In the genomic region with DNA sequence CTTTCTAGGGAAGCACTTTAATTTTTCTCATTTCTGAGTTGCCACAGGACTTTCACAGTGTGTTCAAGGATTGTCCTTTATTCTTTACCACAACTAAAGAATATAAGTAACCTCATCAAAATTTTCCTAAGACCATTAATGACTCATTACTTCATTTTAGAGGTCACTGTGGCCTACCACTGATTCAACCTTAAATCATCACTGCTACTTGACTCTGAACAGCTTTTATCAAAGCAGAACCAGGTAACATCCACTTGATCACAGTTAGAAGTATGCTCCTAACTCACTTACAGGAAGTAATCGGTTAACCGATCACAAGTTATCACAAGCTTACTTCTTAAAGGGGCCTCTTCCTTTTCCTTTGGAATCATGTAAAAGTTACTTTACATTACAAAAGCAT, we compare ENCODE assay signal across 21 cellular contexts. TPM values are rescaled to one million over a fixed set of nuclear protein-coding genes. Genes with fewer than 3 reads are reported as not detected.
DNase-seq lines count a peak whose midpoint lies in the region; ATAC-seq, FAIRE-seq and TF ChIP-seq lines count a peak whose summit lies in the region.
"Had no signal": no experiment of that assay in that cellular context is flagged by ENCODE, and none has a peak within 500 bp of the region (broad histone marks: within the 10 kb centered on the region; RNA-seq: fewer than 3 reads in every experiment).

No MANE protein-coding gene starts in this region.

- TF ChIP-seq POLR2A in GM12891 (IDR thresholded peaks at IDR 0.05; ENCODE audit: low read depth, low read length) = no peak
- no peak for TF ChIP-seq POLR2A in body of pancreas (IDR thresholded peaks at IDR 0.05)

- H3K9me3 ChIP-seq in Loucy (ENCODE audit: insufficient read depth, low read depth, low read length) (no peaks in the 10 kb centered on the region), neural progenitor cell (ENCODE audit: low read depth) (no peaks in the 10 kb centered on the region), body of pancreas (no peaks in the 10 kb centered on the region)
- H3K9me3 ChIP-seq: upper lobe of right lung had no signal

- no peaks in the 10 kb centered on the region for H3K36me3 Mint-ChIP-seq in neural progenitor cell
- H3K36me3 Mint-ChIP-seq: naive thymus-derived CD8-positive, alpha-beta T cell had no signal

- H3K4me1 ChIP-seq in Loucy (ENCODE audit: insufficient read depth, low read length, poor library complexity, severe bottlenecking) = peaks cover 7% of the 10 kb centered on the region
- H3K4me1 ChIP-seq in neural progenitor cell = peaks cover 7% of the 10 kb centered on the region
- H3K4me1 ChIP-seq in body of pancreas = no peaks in the 10 kb centered on the region

- H3K9me3 Mint-ChIP-seq in neural progenitor cell = no peaks in the 10 kb centered on the region

- 55 to 60% methylated on average over 2 of the region's 2 CpGs for WGBS in body of pancreas, 2 donors

- H3K27ac ChIP-seq in neural progenitor cell (no peak overlapping the region), body of pancreas (no peak overlapping the region)
- H3K27ac ChIP-seq: C4-2B, KMS-11, upper lobe of right lung, VCaP had no signal

- TF ChIP-seq CTCF in Loucy (conservative IDR thresholded peaks at IDR 0.05; ENCODE audit: low read length) (no peak), choroid plexus epithelial cell (conservative IDR thresholded peaks at IDR 0.05; ENCODE audit: low read depth, low read length) (no peak), neural progenitor cell (IDR thresholded peaks at IDR 0.05) (no peak), body of pancreas (IDR thresholded peaks at IDR 0.05) (no peak)

- H3K27me3 ChIP-seq in Loucy (ENCODE audit: insufficient read depth, low read length, poor library complexity, severe bottlenecking) (no peaks in the 10 kb centered on the region), neural progenitor cell (no peaks in the 10 kb centered on the region), body of pancreas (no peaks in the 10 kb centered on the region)
- H3K27me3 ChIP-seq: upper lobe of right lung had no signal

- ATAC-seq in GM21381 (IDR thresholded peaks at IDR 0.05; ENCODE audit: unreplicated experiment) (no peak), HG02798 (IDR thresholded peaks at IDR 0.05; ENCODE audit: poor library complexity, unreplicated experiment) (no peak), body of pancreas (no peak)
- ATAC-seq: left lobe of liver; naive thymus-derived CD8-positive, alpha-beta T cell; right cardiac atrium; upper lobe of right lung had no signal

- no peak overlapping the region for H3K4me3 ChIP-seq in Loucy (ENCODE audit: low read length, poor library complexity, severe bottlenecking)
- no peak overlapping the region for H3K4me3 ChIP-seq in choroid plexus epithelial cell (ENCODE audit: low read depth, low read length)
- no peak overlapping the region for H3K4me3 ChIP-seq in neural progenitor cell
- no peak overlapping the region for H3K4me3 ChIP-seq in body of pancreas
- H3K4me3 ChIP-seq: upper lobe of right lung had no signal

- H3K27me3 Mint-ChIP-seq in neural progenitor cell (ENCODE audit: insufficient read depth, low read depth) = no peaks in the 10 kb centered on the region

- H3K4me1 Mint-ChIP-seq in neural progenitor cell = peaks cover 4% of the 10 kb centered on the region

- H3K9ac ChIP-seq in Loucy (ENCODE audit: low read depth, low read length, poor library complexity, severe bottlenecking) = no peak overlapping the region
- no peak overlapping the region for H3K9ac ChIP-seq in neural progenitor cell
- H3K9ac ChIP-seq: KMS-11 had no signal

- H3K36me3 ChIP-seq in Loucy (ENCODE audit: insufficient read depth, low read length) = no peaks in the 10 kb centered on the region
- no peaks in the 10 kb centered on the region for H3K36me3 ChIP-seq in neural progenitor cell
- no peaks in the 10 kb centered on the region for H3K36me3 ChIP-seq in body of pancreas (replicated peaks in 1 of 2; ENCODE audit: insufficient read depth in 1 of 2, low read depth in 2 of 2)
- H3K36me3 ChIP-seq: upper lobe of right lung had no signal

- peak; percentile 5 for FAIRE-seq in GM12891 (lab: Jason Lieb, UNC)
- FAIRE-seq: G401.6, GM19239 had no signal

- DNase-seq in GM12891 (ENCODE audit: insufficient read length, low spot score) (no peak), choroid plexus epithelial cell (ENCODE audit: low read depth) (peak; percentile 31), neural progenitor cell (ENCODE audit: low spot score) (no peak), GM19240 (ENCODE audit: insufficient read length, low spot score) (no peak), body of pancreas (no peak)
- DNase-seq: activated naive CD4-positive, alpha-beta T cell treated with Interleukin-2 at 50 U/mL for 16 hours; cerebellar nuclear complex; naive thymus-derived CD8-positive, alpha-beta T cell; NCI-H187; right cardiac atrium; stimulated activated CD4-positive, alpha-beta T cell treated with anti-CD3 and anti-CD28 coated beads, Interleukin-4, amount 100 ng/mL, for 1 hour; upper lobe of right lung had no signal

- H3K4me2 ChIP-seq in Loucy (ENCODE audit: low read depth, low read length, poor library complexity, severe bottlenecking) = peak overlapping the region; percentile 29
- H3K4me2 ChIP-seq in neural progenitor cell = no peak overlapping the region
- H3K4me2 ChIP-seq: KMS-11 had no signal

- no peaks in the 10 kb centered on the region for H3K9me2 ChIP-seq in Loucy (replicated peaks; ENCODE audit: low read depth, low read length)

- H4K20me1 ChIP-seq in Loucy (ENCODE audit: insufficient read depth, low read length, poor library complexity, severe bottlenecking) (no peaks in the 10 kb centered on the region), neural progenitor cell (ENCODE audit: low read depth) (no peaks in the 10 kb centered on the region)

- H2AFZ ChIP-seq in Loucy (ENCODE audit: low read length) (no peak overlapping the region), neural progenitor cell (replicated peaks) (peak overlapping the region; percentile 61)

- intact Hi-C loops in body of pancreas (cut with DNase I) = no loop called here

- H3F3A ChIP-seq in Loucy (ENCODE audit: low read depth) (no peaks in the 10 kb centered on the region), neural progenitor cell (ENCODE audit: low read depth) (no peaks in the 10 kb centered on the region)

- H3K79me2 ChIP-seq in Loucy (ENCODE audit: insufficient read depth, low read length) (no peaks in the 10 kb centered on the region), neural progenitor cell (ENCODE audit: low read depth) (no peaks in the 10 kb centered on the region)

- H3K4me3 Mint-ChIP-seq in neural progenitor cell = no peak overlapping the region
- H3K4me3 Mint-ChIP-seq: naive thymus-derived CD8-positive, alpha-beta T cell had no signal

- no peak overlapping the region for H3K27ac Mint-ChIP-seq in neural progenitor cell
- H3K27ac Mint-ChIP-seq: naive thymus-derived CD8-positive, alpha-beta T cell had no signal

TF ChIP-seq in GM12891, 5 proteins besides CTCF, POLR2A, EP300 and RAD21:
- no peak for TF ChIP-seq PAX5 (IDR thresholded peaks at IDR 0.05; ENCODE audit: insufficient read depth, low read length, severe bottlenecking)
- TF ChIP-seq POLR2AphosphoS5 (IDR thresholded peaks at IDR 0.05; ENCODE audit: low read depth, low read length) = no peak
- no peak for TF ChIP-seq SPI1 (IDR thresholded peaks at IDR 0.05; ENCODE audit: low read depth, low read length)
- TF ChIP-seq TAF1 (IDR thresholded peaks at IDR 0.05; ENCODE audit: low read depth, low read length) = no peak
- no peak for TF ChIP-seq POU2F2 (IDR thresholded peaks at IDR 0.05; ENCODE audit: low read depth, low read length)

RNA-seq across cellular contexts. Expression of a gene that starts 39.8 kb away (rescaled TPM):
- not detected for polyA plus RNA-seq in GM12891 (2012; ENCODE audit: low read depth, missing spikeins)
- total RNA-seq in neural progenitor cell (ENCODE audit: low replicate concordance) (not detected in 2 replicates), body of pancreas (100 to 1,000 TPM; 234 to 308 TPM)
- polyA plus RNA-seq: naive thymus-derived CD8-positive, alpha-beta T cell had no signal

Comparison
In these comparisons a context has a peak if more than half of its experiments do, and no peak if none do; other contexts are left out.
1. RNA of a gene that starts 39.8 kb away (total RNA-seq): 234 to 308 TPM in body of pancreas; not detected in neural progenitor cell; every median in the first group is over 100 times any median in the second.